In genomic region chr7:77269360-77270075, GRCh38 we compare ENCODE assay signal across 9 cellular contexts.
DNase-seq lines count a peak whose midpoint lies in the region; ATAC-seq and TF ChIP-seq lines count a peak whose summit lies in the region.
"Had no signal": no experiment of that assay in that cellular context is flagged by ENCODE, and none has a peak within 500 bp of the region (broad histone marks: within the 10 kb centered on the region; RNA-seq: fewer than 3 reads in every experiment).

No MANE protein-coding gene starts in this region.

- H2BK20ac ChIP-seq in H9 (ENCODE audit: low read depth, low read length, poor library complexity, severe bottlenecking), result no peak overlapping the region

- no peak overlapping the region for H4K5ac ChIP-seq in H9 (ENCODE audit: insufficient read length, low read depth, low read length)

- peak; percentile 84 for ATAC-seq in GM18498 (IDR thresholded peaks at IDR 0.05; ENCODE audit: unreplicated experiment)
- peak; percentile 76 for ATAC-seq in GM21786 (IDR thresholded peaks at IDR 0.05; ENCODE audit: unreplicated experiment)
- ATAC-seq in lung (ENCODE audit: insufficient read depth, low FRiP score), result no peak
- ATAC-seq in activated naive CD4-positive, alpha-beta T cell treated with anti-CD3 and anti-CD28 coated beads, Interleukin-2, amount 50 U/mL, for 72 hours, result no peak
- ATAC-seq in GM19035 (IDR thresholded peaks at IDR 0.05; ENCODE audit: unreplicated experiment), result no peak

- H2BK5ac ChIP-seq in H9 (ENCODE audit: insufficient read length, low read length), result no peak overlapping the region

- no peak overlapping the region for H3K18ac ChIP-seq in H9 (ENCODE audit: insufficient read length, low read depth, low read length)

- no peak overlapping the region for H3K27ac Mint-ChIP-seq in activated naive CD4-positive, alpha-beta T cell treated with anti-CD3 and anti-CD28 coated beads, Interleukin-2, amount 50 U/mL, for 72 hours
- no peak overlapping the region for H3K27ac Mint-ChIP-seq in H9

- H3K36me3 ChIP-seq in MM.1S (replicated peaks; ENCODE audit: insufficient read depth, low read length) (no peaks in the 10 kb centered on the region), lung (ENCODE audit: control insufficient read depth in 2 of 2, insufficient read depth in 2 of 2, low read length in 2 of 2) (no peaks in the 10 kb centered on the region), colonic mucosa (no peaks in the 10 kb centered on the region)

- TF ChIP-seq CTCF in MM.1S (IDR thresholded peaks at IDR 0.05; ENCODE audit: low read length) (no peak), lung (IDR thresholded peaks at IDR 0.05; ENCODE audit: control extremely low read depth, extremely low read depth) (no peak), colonic mucosa (IDR thresholded peaks at IDR 0.05) (no peak), H9 (conservative IDR thresholded peaks at IDR 0.05) (no peak)

- no peak overlapping the region for H3K56ac ChIP-seq in H9 (ENCODE audit: insufficient read length, low read depth, low read length)

- DNase-seq in MM.1S (peak; percentile 88), lung (ENCODE audit: low spot score) (peak; percentile 44), colonic mucosa (no peak), H9 (no peak)
- no peak for DNase-seq in activated naive CD4-positive, alpha-beta T cell treated with anti-CD3 and anti-CD28 coated beads, Interleukin-2, amount 50 U/mL, for 72 hours (ENCODE audit: low spot score in 2 of 2)
- DNase-seq: DND-41 had no signal

- H3K23ac ChIP-seq in H9 (ENCODE audit: insufficient read length, low read depth, low read length), result no peak overlapping the region

- no peak overlapping the region for H4K91ac ChIP-seq in H9 (ENCODE audit: insufficient read length, low read depth, low read length)

- H3K27ac ChIP-seq in MM.1S (ENCODE audit: low read length) (peak overlapping the region; percentile 91), lung (ENCODE audit: low read depth in 1 of 2, low read length in 1 of 2) (peak overlapping the region in 1 of 2 donors; percentile 40), colonic mucosa (no peak overlapping the region), H9 (ENCODE audit: insufficient read length, low read depth, low read length) (no peak overlapping the region)

- H3K9me3 ChIP-seq in MM.1S (replicated peaks; ENCODE audit: insufficient read depth, low read length) (no peaks in the 10 kb centered on the region), lung (ENCODE audit: control insufficient read depth in 2 of 2, insufficient read depth in 1 of 2, low read length in 1 of 2) (no peaks in the 10 kb centered on the region), colonic mucosa (no peaks in the 10 kb centered on the region), H9 (ENCODE audit: control insufficient read depth, low read depth, low read length) (no peaks in the 10 kb centered on the region)

- no peaks in the 10 kb centered on the region for H3K79me2 ChIP-seq in MM.1S (ENCODE audit: low read length)
- H3K79me2 ChIP-seq in H9 (ENCODE audit: insufficient read depth, low read length), result no peaks in the 10 kb centered on the region

- H3K36me3 Mint-ChIP-seq in activated naive CD4-positive, alpha-beta T cell treated with anti-CD3 and anti-CD28 coated beads, Interleukin-2, amount 50 U/mL, for 72 hours, result no peaks in the 10 kb centered on the region
- no peaks in the 10 kb centered on the region for H3K36me3 Mint-ChIP-seq in H9 (ENCODE audit: insufficient read depth in 1 of 3, low read depth in 3 of 3)

- H2BK12ac ChIP-seq in H9 (ENCODE audit: insufficient read length, low read depth, low read length), result no peak overlapping the region

- no peak overlapping the region for H2AK5ac ChIP-seq in H9 (ENCODE audit: insufficient read length, low read length)

- H4K20me1 ChIP-seq in MM.1S (ENCODE audit: insufficient read depth, low read length) (no peaks in the 10 kb centered on the region), H9 (ENCODE audit: control insufficient read depth, insufficient read depth, insufficient read length) (no peaks in the 10 kb centered on the region)

- peaks cover 2% of the 10 kb centered on the region; the same call in 1 of the 2 replicates for H3K27me3 Mint-ChIP-seq in H9 (ENCODE audit: low read depth)

- H3K4me1 Mint-ChIP-seq in H9, result no peaks in the 10 kb centered on the region

- peak overlapping the region; percentile 39 for H3K4me3 ChIP-seq in MM.1S (ENCODE audit: low read length)
- no peak overlapping the region for H3K4me3 ChIP-seq in lung
- H3K4me3 ChIP-seq in colonic mucosa, result no peak overlapping the region

- no peak overlapping the region for H3K4me3 Mint-ChIP-seq in H9

- H3K9me3 Mint-ChIP-seq in activated naive CD4-positive, alpha-beta T cell treated with anti-CD3 and anti-CD28 coated beads, Interleukin-2, amount 50 U/mL, for 72 hours, result no peaks in the 10 kb centered on the region
- H3K9me3 Mint-ChIP-seq in H9, result no peaks in the 10 kb centered on the region

- H3K23me2 ChIP-seq in H9 (ENCODE audit: insufficient read length, low read depth, low read length, poor library complexity, severe bottlenecking), result no peaks in the 10 kb centered on the region

- no peak overlapping the region for H3T11ph ChIP-seq in H9 (ENCODE audit: low read length)

- H3K14ac ChIP-seq in H9 (ENCODE audit: insufficient read depth, low read length), result no peak overlapping the region

- no peaks in the 10 kb centered on the region for H3K79me1 ChIP-seq in H9 (ENCODE audit: insufficient read depth, low read depth, low read length, poor library complexity, severe bottlenecking)

- H3K9ac ChIP-seq in MM.1S (ENCODE audit: low read length), result peak overlapping the region; percentile 51
- H3K9ac ChIP-seq in colonic mucosa (ENCODE audit: low read depth in 2 of 2, low read length in 2 of 2), result no peak overlapping the region
- no peak overlapping the region for H3K9ac ChIP-seq in H9 (ENCODE audit: extremely low read depth, insufficient read length, low read length)

- H3F3A ChIP-seq in MM.1S (ENCODE audit: insufficient read depth, low read length), result peaks cover 20% of the 10 kb centered on the region

- H2AFZ ChIP-seq in MM.1S (ENCODE audit: low read length) (peak overlapping the region; percentile 43), H9 (ENCODE audit: low read length) (no peak overlapping the region)

- H3K4me1 ChIP-seq in MM.1S (ENCODE audit: low read length), result peaks cover 51% of the 10 kb centered on the region
- no peaks in the 10 kb centered on the region for H3K4me1 ChIP-seq in lung (ENCODE audit: control insufficient read depth in 2 of 2, insufficient read depth in 2 of 2, low read length in 2 of 2)
- H3K4me1 ChIP-seq in colonic mucosa, result no peaks in the 10 kb centered on the region
- no peaks in the 10 kb centered on the region for H3K4me1 ChIP-seq in H9 (ENCODE audit: insufficient read depth, low read length)

- intact Hi-C loops in colonic mucosa (cut with DNase I), result no loop called here

- no peak overlapping the region for H4K8ac ChIP-seq in H9 (replicated peaks; ENCODE audit: insufficient read length, low read depth, low read length)

- no peak overlapping the region for H2BK120ac ChIP-seq in H9 (ENCODE audit: low read depth, low read length, poor library complexity, severe bottlenecking)

- H2BK15ac ChIP-seq in H9 (ENCODE audit: low read depth, low read length), result no peak overlapping the region

- no peaks in the 10 kb centered on the region for H3K9me2 ChIP-seq in MM.1S (replicated peaks; ENCODE audit: insufficient read depth, low read length)

- WGBS in lung, 2 donors, result 59 to 80% methylated on average over 4 of the region's 4 CpGs
- WGBS in H9 (ENCODE audit: extremely low coverage, insufficient read length, low lambda C conversion rate), result no CpG with 5 or more reads among the region's 4 CpGs

- H3K27me3 ChIP-seq in MM.1S (replicated peaks; ENCODE audit: insufficient read depth, low read length), result no peaks in the 10 kb centered on the region
- no peaks in the 10 kb centered on the region for H3K27me3 ChIP-seq in lung (ENCODE audit: control insufficient read depth, insufficient read depth)
- no peaks in the 10 kb centered on the region for H3K27me3 ChIP-seq in colonic mucosa
- H3K27me3 ChIP-seq in H9 (ENCODE audit: insufficient read depth, low read length), result peaks cover 2% of the 10 kb centered on the region; the same call in 1 of the 2 replicates

- H3K4me2 ChIP-seq in MM.1S (ENCODE audit: low read depth, low read length), result peak overlapping the region; percentile 89
- H3K4me2 ChIP-seq in H9 (ENCODE audit: insufficient read depth, insufficient read length, low read length), result no peak overlapping the region

- H3K4ac ChIP-seq in H9 (ENCODE audit: low read depth, low read length), result no peak overlapping the region

Comparison
In these comparisons a context has a peak if more than half of its experiments do, and no peak if none do; other contexts are left out.
1. ATAC-seq: peak in GM18498 (single experiment) and GM21786 (single experiment); none in lung (single experiment), activated naive CD4-positive, alpha-beta T cell treated with anti-CD3 and anti-CD28 coated beads, Interleukin-2, amount 50 U/mL, for 72 hours (0 of 2) and GM19035 (single experiment).
2. DNase-seq: peak in MM.1S (single experiment) and lung (single experiment); none in colonic mucosa (single experiment), activated naive CD4-positive, alpha-beta T cell treated with anti-CD3 and anti-CD28 coated beads, Interleukin-2, amount 50 U/mL, for 72 hours (0 of 2) and H9 (single experiment).